ENCODE assay signal across 8 cellular contexts in the genomic region with DNA sequence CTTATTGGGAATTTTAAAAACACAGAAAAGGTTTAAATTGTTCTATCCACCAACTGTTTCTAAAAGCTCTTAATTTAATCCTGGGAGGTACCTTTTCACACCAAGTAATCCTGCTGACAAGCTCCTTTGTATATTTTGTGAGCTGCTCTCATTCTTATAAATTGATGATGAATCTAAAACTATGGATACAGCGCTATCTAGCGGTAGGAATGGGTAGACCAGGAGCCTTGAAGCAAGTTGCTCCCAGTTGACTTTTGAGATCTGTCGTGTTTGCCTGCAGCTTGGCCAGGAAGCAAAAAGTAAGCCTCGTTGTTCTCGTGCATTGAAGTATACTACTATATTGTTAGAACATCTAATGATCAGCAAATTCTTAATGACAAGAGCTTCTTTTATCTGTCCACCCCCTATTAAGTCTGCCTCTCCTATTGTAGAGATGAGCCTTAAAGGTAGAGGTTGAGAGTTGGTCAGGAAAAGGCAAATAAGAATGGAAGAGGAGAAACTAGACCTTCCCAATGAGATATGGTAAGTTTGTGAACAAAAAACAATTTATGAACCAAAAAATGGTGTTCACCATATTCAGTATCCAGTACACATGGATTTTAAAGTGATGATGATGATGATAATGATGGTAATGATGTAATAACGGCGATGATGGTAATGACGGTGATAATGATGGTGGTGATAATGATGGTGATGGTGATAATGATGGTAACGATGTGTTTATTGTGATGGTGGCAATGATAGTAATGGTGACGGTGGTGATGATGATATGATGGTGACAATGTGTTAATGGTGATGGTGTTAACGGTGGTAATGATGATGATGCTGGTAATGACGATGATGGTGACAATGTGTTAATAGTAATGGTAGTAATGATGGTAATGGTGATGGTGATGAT.
DNase-seq lines count a peak whose midpoint lies in the region; ATAC-seq, FAIRE-seq and TF ChIP-seq lines count a peak whose summit lies in the region.

No MANE protein-coding gene starts in this region.

- H2BK15ac ChIP-seq in H1 (ENCODE audit: low read length), result no peak overlapping the region

- H3K9me3 ChIP-seq in H1 (ENCODE audit: insufficient read depth in 2 of 2, low read depth in 1 of 2, low read length in 1 of 2) (no peaks in the 10 kb centered on the region; a peak in 1 of 4 replicates), lung (ENCODE audit: control insufficient read depth in 2 of 2, insufficient read depth in 1 of 2, low read length in 1 of 2) (no peaks in the 10 kb centered on the region)

- peak; percentile 73 for DNase-seq in COLO668 (lab: John Stamatoyannopoulos, UW; ENCODE audit: unreplicated experiment)
- DNase-seq in Kasumi-1 (lab: John Stamatoyannopoulos, UW), result peak; percentile 80 to 87
- peak; percentile 82 for DNase-seq in RCC 7860 (ENCODE audit: low spot score)
- peak; percentile 10 to 75 for DNase-seq in H1 (ENCODE audit: low read depth in 1 of 2, low spot score in 2 of 2)
- DNase-seq in lung (ENCODE audit: low spot score), result peak; percentile 49
- no peak for DNase-seq in cerebellar nuclear complex (lab: John Stamatoyannopoulos, UW)

- POLR2A ChIA-PET in H1 (lab: Charles Lee; ENCODE audit: partially characterized antibody), result no interaction called here

- H3K4me3 ChIP-seq in H1 (ENCODE audit: extremely low read depth in 1 of 4, insufficient read depth in 2 of 4, low read depth in 3 of 4, low read length in 4 of 4), result no peak overlapping the region
- H3K4me3 ChIP-seq in lung, result no peak overlapping the region

- peak; percentile 88 to 89 for TF ChIP-seq RAD21 in H1 (IDR thresholded peaks at IDR 0.05 in 1 of 2, conservative IDR thresholded peaks at IDR 0.05 in 1 of 2; ENCODE audit: low read depth in 2 of 2, low read length in 2 of 2)

- H2BK12ac ChIP-seq in H1 (ENCODE audit: low read depth, low read length), result no peak overlapping the region

- ATAC-seq in GM18517 (IDR thresholded peaks at IDR 0.05; ENCODE audit: unreplicated experiment) (peak; percentile 66), lung (ENCODE audit: insufficient read depth, low FRiP score) (no peak), HG02763 (IDR thresholded peaks at IDR 0.05; ENCODE audit: unreplicated experiment) (no peak)

- peak overlapping the region; percentile 97; the same call in 1 of the 2 replicates for H2AK5ac ChIP-seq in H1 (ENCODE audit: low read depth, low read length)

- H4K5ac ChIP-seq in H1 (ENCODE audit: insufficient read length, low read depth, low read length), result peak overlapping the region; percentile 36

- H3K9ac ChIP-seq in H1 (replicated peaks in 1 of 4; ENCODE audit: extremely low read depth in 1 of 4, low read depth in 3 of 4, low read length in 3 of 4), result no peak overlapping the region

- no peak overlapping the region for H2AFZ ChIP-seq in H1 (ENCODE audit: low read length)

- H3K27ac ChIP-seq in H1 (ENCODE audit: low read depth, low read length), result no peak overlapping the region
- no peak overlapping the region for H3K27ac ChIP-seq in lung (ENCODE audit: low read depth in 1 of 2, low read length in 1 of 2)

- no peak for TF ChIP-seq POLR2A in H1 (IDR thresholded peaks at IDR 0.05; ENCODE audit: control extremely low read depth in 1 of 2, low read depth in 2 of 2, low read length in 2 of 2)

- no peaks in the 10 kb centered on the region for H3K79me1 ChIP-seq in H1 (ENCODE audit: low read depth, low read length)

- CTCF ChIA-PET in H1 (lab: Charles Lee; ENCODE audit: partially characterized antibody), result interaction anchor here (0.6 to 1.6 kb wide), 30 partner anchors 9 to 1333 kb away, joined by 3 to 19 read pairs (median 4); no protein-coding TSS in a partner anchor

- peaks cover 9% of the 10 kb centered on the region; the same call in 1 of the 2 replicates for H3K23me2 ChIP-seq in H1 (ENCODE audit: low read depth, low read length)

- H4K20me1 ChIP-seq in H1 (replicated peaks in 1 of 2; ENCODE audit: control insufficient read depth in 1 of 2, insufficient read depth in 2 of 2, low read length in 2 of 2), result peaks cover 0 to 6% of the 10 kb centered on the region in 2 experiments

- H3K27me3 ChIP-seq in H1 (replicated peaks in 1 of 4; ENCODE audit: control insufficient read depth in 3 of 4, extremely low read depth in 1 of 4, insufficient read depth in 3 of 4, low read length in 3 of 4) (no peaks in the 10 kb centered on the region), lung (ENCODE audit: control insufficient read depth, insufficient read depth) (no peaks in the 10 kb centered on the region)

- no peak overlapping the region for H3K14ac ChIP-seq in H1 (ENCODE audit: insufficient read length)

- H2BK5ac ChIP-seq in H1 (ENCODE audit: low read depth, low read length), result no peak overlapping the region

- H3K4me1 ChIP-seq in H1 (replicated peaks in 1 of 4; ENCODE audit: control insufficient read depth in 3 of 4, insufficient read depth in 4 of 4, low read length in 3 of 4) (no peaks in the 10 kb centered on the region), lung (ENCODE audit: control insufficient read depth in 2 of 2, insufficient read depth in 2 of 2, low read length in 2 of 2) (peaks cover 0 to 1% of the 10 kb centered on the region in 2 donors)

- TF ChIP-seq CTCF in H1 (IDR thresholded peaks at IDR 0.05; ENCODE audit: control extremely low read depth in 1 of 3, insufficient read depth in 1 of 3, low read depth in 1 of 3, low read length in 3 of 3) (peak; percentile 16 to 81 (median 65)), lung (IDR thresholded peaks at IDR 0.05; ENCODE audit: control extremely low read depth, extremely low read depth) (peak; percentile 58)

- H3K4ac ChIP-seq in H1 (replicated peaks; ENCODE audit: insufficient read length, low read depth, low read length), result no peak overlapping the region

- H3K36me3 ChIP-seq in H1 (ENCODE audit: control insufficient read depth in 2 of 4, insufficient read depth in 4 of 4, low read length in 3 of 4) (no peaks in the 10 kb centered on the region), lung (ENCODE audit: control insufficient read depth in 2 of 2, insufficient read depth in 2 of 2, low read length in 2 of 2) (no peaks in the 10 kb centered on the region)

- FAIRE-seq in RCC 7860 (lab: Jason Lieb, UNC) (peak; percentile 86), H1 (lab: Jason Lieb, UNC) (peak; percentile 95)

- peak overlapping the region; percentile 85 for H3K56ac ChIP-seq in H1 (replicated peaks; ENCODE audit: insufficient read length, low read depth, low read length)

- H3K79me2 ChIP-seq in H1 (ENCODE audit: control insufficient read depth in 1 of 2, insufficient read depth in 2 of 2, low read length in 2 of 2), result no peaks in the 10 kb centered on the region; a peak in 1 of 4 replicates

- no peak overlapping the region for H2BK120ac ChIP-seq in H1 (replicated peaks; ENCODE audit: low read depth, low read length)

- no peak for TF ChIP-seq EP300 in H1 (IDR thresholded peaks at IDR 0.05; ENCODE audit: borderline replicate concordance in 1 of 2, low read depth in 2 of 2, low read length in 2 of 2)

- no peak overlapping the region for H4K8ac ChIP-seq in H1 (ENCODE audit: extremely low read depth, insufficient read depth, low read length)

- 65% methylated on average over 12 of the region's 12 CpGs; no CpG with 5 or more reads in 1 of the 2 experiments for WGBS in H1 (ENCODE audit: extremely low coverage in 1 of 2, insufficient coverage in 1 of 2, insufficient read length in 1 of 2, insufficient replicate concordance in 2 of 2, low coverage in 1 of 2, low lambda C conversion rate in 2 of 2, missing lambda C conversion rate in 1 of 2), 2 experiments
- WGBS in lung, 2 donors, result 52 to 57% methylated on average over 12 of the region's 12 CpGs

- H3K18ac ChIP-seq in H1 (ENCODE audit: extremely low read depth, low read length), result no peak overlapping the region

- no peak overlapping the region for H3K23ac ChIP-seq in H1 (ENCODE audit: insufficient read length)

- H3K4me2 ChIP-seq in H1 (ENCODE audit: insufficient read depth in 1 of 2, low read depth in 2 of 2, low read length in 2 of 2), result no peak overlapping the region

- H4K91ac ChIP-seq in H1 (replicated peaks; ENCODE audit: insufficient read length, low read length), result no peak overlapping the region

- no peak overlapping the region for H2BK20ac ChIP-seq in H1 (ENCODE audit: low read length)

TF ChIP-seq in H1, 55 proteins besides CTCF, POLR2A, EP300 and RAD21 (continues in another document):
- TF ChIP-seq CTBP2 (IDR thresholded peaks at IDR 0.05; ENCODE audit: borderline replicate concordance, insufficient read depth, insufficient read length, low read length) (no peak), SP2 (IDR thresholded peaks at IDR 0.05; ENCODE audit: low read length) (no peak), TEAD4 (IDR thresholded peaks at IDR 0.05; ENCODE audit: low read depth, low read length) (peak; percentile 98), SUZ12 (IDR thresholded peaks at IDR 0.05; ENCODE audit: low read length) (no peak)

Comparison
In these comparisons a context has a peak if more than half of its experiments do, and no peak if none do; other contexts are left out.
1. DNase-seq: peak in COLO668 (single experiment), Kasumi-1 (2 of 2), RCC 7860 (single experiment), H1 (2 of 2) and lung (single experiment); none in cerebellar nuclear complex (0 of 2).